Comparison of ENCODE assay signal across 1 cellular context in genomic region chr19:38001158-38001781, GRCh38.
TF ChIP-seq lines count a peak whose summit lies in the region.

No MANE protein-coding gene starts in this region.

TF ChIP-seq in endothelial cell of umbilical vein, 7 proteins besides CTCF, POLR2A, EP300 and RAD21:
- TF ChIP-seq EZH2 (IDR thresholded peaks at IDR 0.05; ENCODE audit: borderline replicate concordance, low read depth, low read length, severe bottlenecking) (no peak), JUN (IDR thresholded peaks at IDR 0.05; ENCODE audit: borderline replicate concordance, insufficient read depth, insufficient read length, low read depth) (no peak), MYC (IDR thresholded peaks at IDR 0.05; ENCODE audit: low read depth, low read length) (no peak), GATA2 (IDR thresholded peaks at IDR 0.05; ENCODE audit: insufficient read depth, insufficient read length, low read depth, low read length) (no peak), POLR2AphosphoS5 (IDR thresholded peaks at IDR 0.05; ENCODE audit: insufficient read depth, low read depth, low read length) (no peak), MAX (IDR thresholded peaks at IDR 0.05; ENCODE audit: insufficient read depth, insufficient read length) (no peak), FOS (IDR thresholded peaks at IDR 0.05; ENCODE audit: borderline replicate concordance, insufficient read depth, low read length) (no peak)
TF ChIP-seq in endothelial cell of umbilical vein: peak in this region for 0.
